ENCODE assay signal across 16 cellular contexts in the genomic region with DNA sequence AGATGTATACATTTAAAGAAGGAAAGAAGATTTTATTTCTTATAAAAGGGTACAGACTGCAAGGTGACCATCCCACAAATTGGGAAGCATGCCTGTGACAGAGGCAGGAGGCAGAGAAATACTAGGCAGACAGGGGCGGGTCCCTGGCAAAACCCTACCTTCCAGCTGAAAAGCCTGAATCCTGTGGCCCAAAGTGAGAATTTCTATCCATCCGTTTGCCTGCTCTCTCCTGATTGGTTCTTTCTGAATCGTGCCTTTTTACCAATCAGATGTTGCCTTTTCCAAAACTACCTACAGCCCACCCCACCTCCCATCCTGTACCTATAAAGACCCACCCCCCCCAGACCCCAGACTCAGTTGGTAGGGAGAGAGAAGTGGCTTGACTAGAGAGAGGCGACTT. TPM values are rescaled to one million over a fixed set of nuclear protein-coding genes. Genes with fewer than 3 reads are reported as not detected.
DNase-seq lines count a peak whose midpoint lies in the region; ATAC-seq and TF ChIP-seq lines count a peak whose summit lies in the region.
"Had no signal": no experiment of that assay in that cellular context is flagged by ENCODE, and none has a peak within 500 bp of the region (broad histone marks: within the 10 kb centered on the region; RNA-seq: fewer than 3 reads in every experiment).

No MANE protein-coding gene starts in this region.

- H2BK120ac ChIP-seq in IMR-90 (ENCODE audit: low read depth, low read length) = no peak overlapping the region

- DNase-seq in IMR-90 = no peak
- DNase-seq in iPS-NIHi11 (ENCODE audit: low spot score) = peak; percentile 6
- no peak for DNase-seq in T-helper 17 cell
- DNase-seq in GM10266 (ENCODE audit: extremely low spot score) = no peak
- DNase-seq in NCI-H510A treated with DMSO at 0.1 percent for 48 hours (lab: John Stamatoyannopoulos, UW) = no peak
- DNase-seq: C1 segment of cervical spinal cord; Caco-2; CD4-positive, CD25-positive, alpha-beta regulatory T cell; CD8-positive, alpha-beta T cell; DMS153; DND-41; GM23248 had no signal

- WGBS in IMR-90 (ENCODE audit: extremely low coverage in 2 of 2, insufficient read length in 1 of 2), 2 experiments = 25% methylated on average over 3 of the region's 4 CpGs; no CpG with 5 or more reads in 1 of the 2 experiments

- no peak overlapping the region for H3K27ac Mint-ChIP-seq in T-helper 17 cell
- H3K27ac Mint-ChIP-seq: CD4-positive, CD25-positive, alpha-beta regulatory T cell; CD8-positive, alpha-beta T cell had no signal

- no peaks in the 10 kb centered on the region for H3K27me3 Mint-ChIP-seq in T-helper 17 cell
- H3K27me3 Mint-ChIP-seq: CD4-positive, CD25-positive, alpha-beta regulatory T cell had no signal

- no peak overlapping the region for H3K14ac ChIP-seq in IMR-90 (replicated peaks; ENCODE audit: low read depth, low read length)

- H2BK15ac ChIP-seq in IMR-90 (ENCODE audit: low read depth, low read length) = no peak overlapping the region

- no peak overlapping the region for H4K5ac ChIP-seq in IMR-90 (ENCODE audit: low read depth, low read length)

- H2AK9ac ChIP-seq in IMR-90 (replicated peaks; ENCODE audit: low read depth, low read length, poor library complexity) = no peak overlapping the region

- peaks cover 10% of the 10 kb centered on the region for H3K4me1 ChIP-seq in IMR-90 (ENCODE audit: control insufficient read depth, insufficient read depth, low read length)

- no peak overlapping the region for H4K91ac ChIP-seq in IMR-90 (ENCODE audit: insufficient read depth, low read depth, low read length)

- in situ Hi-C loops in IMR-90 (cut with MboI; ENCODE audit: low sequenced_read_pairs) = no loop called here

- no peaks in the 10 kb centered on the region for H3K36me3 ChIP-seq in IMR-90 (ENCODE audit: control insufficient read depth, insufficient read depth, low read length)
- no peaks in the 10 kb centered on the region for H3K36me3 ChIP-seq in SU-DHL-6 (ENCODE audit: low read length)

- no peak overlapping the region for H3K18ac ChIP-seq in IMR-90 (ENCODE audit: low read depth, low read length)

- peaks cover 8 to 14% of the 10 kb centered on the region in 2 experiments for H3K79me1 ChIP-seq in IMR-90 (ENCODE audit: low read depth in 1 of 2, low read length in 2 of 2)

- H3F3A ChIP-seq in SU-DHL-6 (ENCODE audit: insufficient read depth) = no peaks in the 10 kb centered on the region

- POLR2A ChIA-PET in IMR-90 (lab: Charles Lee; ENCODE audit: unreplicated experiment) = interaction anchor here (0.5 kb wide), 1 partner anchor 322 kb away, joined by 4 read pairs; no protein-coding TSS in a partner anchor

- no peak overlapping the region for H3K23ac ChIP-seq in IMR-90 (ENCODE audit: low read depth, low read length)

- H4K8ac ChIP-seq in IMR-90 (ENCODE audit: low read depth in 2 of 2, low read length in 2 of 2) = no peak overlapping the region

- TF ChIP-seq RAD21 in IMR-90 (IDR thresholded peaks at IDR 0.05; ENCODE audit: low read length) = no peak

- no peak for ATAC-seq in IMR-90 (ENCODE audit: low read depth)
- ATAC-seq in HG03354 (IDR thresholded peaks at IDR 0.05; ENCODE audit: poor library complexity, severe bottlenecking, unreplicated experiment) = no peak
- ATAC-seq in T-helper 17 cell = no peak
- ATAC-seq: CD8-positive, alpha-beta T cell; GM12878 had no signal

- dilution Hi-C loops in IMR-90 (cut with HindIII; ENCODE audit: low sequenced_read_pairs, unreplicated experiment) = no loop called here

- peaks cover 9% of the 10 kb centered on the region for H3K9me1 ChIP-seq in IMR-90 (ENCODE audit: insufficient read depth, low read length)

- H3K27me3 ChIP-seq in IMR-90 (ENCODE audit: control insufficient read depth, insufficient read depth, low read length) (no peaks in the 10 kb centered on the region), SU-DHL-6 (ENCODE audit: low read length) (no peaks in the 10 kb centered on the region)

- H3K36me3 Mint-ChIP-seq in T-helper 17 cell (ENCODE audit: low read depth) = no peaks in the 10 kb centered on the region
- H3K36me3 Mint-ChIP-seq: CD4-positive, CD25-positive, alpha-beta regulatory T cell had no signal

- TF ChIP-seq CTCF in IMR-90 (conservative IDR thresholded peaks at IDR 0.05; ENCODE audit: low read depth, low read length) = no peak
- TF ChIP-seq CTCF in SU-DHL-6 (IDR thresholded peaks at IDR 0.05; ENCODE audit: insufficient read depth, low read length, poor library complexity, severe bottlenecking) = no peak
- no peak for TF ChIP-seq CTCF in GM10266 (IDR thresholded peaks at IDR 0.05; ENCODE audit: control insufficient read depth, insufficient read depth, low read depth, missing control alignments)

- H2AK5ac ChIP-seq in IMR-90 (ENCODE audit: low read depth, low read length) = no peak overlapping the region

- no peak overlapping the region for H3K56ac ChIP-seq in IMR-90 (ENCODE audit: extremely low read depth, insufficient read depth, low read length)

- H3K27ac ChIP-seq in IMR-90 (ENCODE audit: insufficient read depth, low read length) = no peak overlapping the region
- no peak overlapping the region for H3K27ac ChIP-seq in SU-DHL-6 (ENCODE audit: low read depth, low read length)
- H3K27ac ChIP-seq: GM23248 had no signal

- H3K9ac ChIP-seq in IMR-90 (ENCODE audit: low read depth, low read length) (no peak overlapping the region), SU-DHL-6 (ENCODE audit: low read length) (no peak overlapping the region)
- H3K9ac ChIP-seq: GM23248 had no signal

- H3K4me3 Mint-ChIP-seq in T-helper 17 cell = no peak overlapping the region
- H3K4me3 Mint-ChIP-seq: CD8-positive, alpha-beta T cell had no signal

- no peak overlapping the region for H2BK5ac ChIP-seq in IMR-90 (ENCODE audit: low read depth, low read length, poor library complexity, severe bottlenecking)

- CTCF ChIA-PET in IMR-90 (lab: Yijun Ruan, JAX) = interaction anchor here (0.7 kb wide), 2 partner anchors 18 to 27 kb away, joined by 3 read pairs; no protein-coding TSS in a partner anchor

- TF ChIP-seq POLR2A in IMR-90 (IDR thresholded peaks at IDR 0.05; ENCODE audit: low read depth, low read length) = no peak

- intact Hi-C loops in IMR-90 (cut with micrococcal nuclease) = no loop called here

- H3K9me3 ChIP-seq in IMR-90 (ENCODE audit: control insufficient read depth, insufficient read depth, low read length) (no peaks in the 10 kb centered on the region), SU-DHL-6 (ENCODE audit: insufficient read depth, low read length) (no peaks in the 10 kb centered on the region), T-helper 17 cell (ENCODE audit: control insufficient read depth, low read length, poor library complexity, severe bottlenecking) (no peaks in the 10 kb centered on the region)
- H3K9me3 ChIP-seq: Caco-2, HAP-1 had no signal

- no peaks in the 10 kb centered on the region for H3K9me2 ChIP-seq in SU-DHL-6 (replicated peaks; ENCODE audit: insufficient read depth, low read length)

- H3K4me2 ChIP-seq in IMR-90 (ENCODE audit: low read depth, low read length) = no peak overlapping the region
- no peak overlapping the region for H3K4me2 ChIP-seq in SU-DHL-6 (ENCODE audit: low read depth, low read length, poor library complexity, severe bottlenecking)

- H3K4me1 Mint-ChIP-seq in T-helper 17 cell = peaks cover 16% of the 10 kb centered on the region

- H4K20me1 ChIP-seq in IMR-90 (ENCODE audit: insufficient read depth, low read length) (peaks cover 6% of the 10 kb centered on the region; the same call in 1 of the 2 replicates), SU-DHL-6 (ENCODE audit: low read depth, low read length) (no peaks in the 10 kb centered on the region)

- H3K4me3 ChIP-seq in IMR-90 (ENCODE audit: insufficient read depth, low read depth, low read length) (no peak overlapping the region), SU-DHL-6 (ENCODE audit: insufficient read depth, low read length, poor library complexity, severe bottlenecking) (no peak overlapping the region)
- H3K4me3 ChIP-seq: GM12878, GM23248, HAP-1 had no signal

- H2AFZ ChIP-seq in IMR-90 (replicated peaks; ENCODE audit: low read length, poor library complexity) (peak overlapping the region; percentile 72), SU-DHL-6 (ENCODE audit: low read depth, low read length, severe bottlenecking) (peak overlapping the region; percentile 9)
- H2AFZ ChIP-seq: GM23248 had no signal

- peaks cover 14% of the 10 kb centered on the region for H3K79me2 ChIP-seq in SU-DHL-6 (ENCODE audit: insufficient read depth, low read length)

- H3K4ac ChIP-seq in IMR-90 (ENCODE audit: low read depth, low read length) = no peak overlapping the region

- BruUV-seq in IMR-90 (replicated peaks; lab: Mats Ljungman, UMichigan) = no TSS peak

- H2BK20ac ChIP-seq in IMR-90 (ENCODE audit: low read depth, low read length) = no peak overlapping the region

TF ChIP-seq in IMR-90, 13 proteins besides CTCF, POLR2A, EP300 and RAD21 (continues in another document):
- TF ChIP-seq ELK1 (IDR thresholded peaks at IDR 0.05; ENCODE audit: borderline replicate concordance, low read depth, low read length) (no peak), NFE2L2 (IDR thresholded peaks at IDR 0.05; ENCODE audit: low read depth, low read length) (no peak)

RNA-seq across cellular contexts. Expression of gene SH3GLB2, which starts 3.4 kb away (rescaled TPM):
- 26.4 and 36.4 TPM in 2 replicates for total RNA-seq in IMR-90 (2012; rRNA removed)
- polyA plus RNA-seq in IMR-90 (2012; rRNA removed) = 68.4 and 72.1 TPM in 2 replicates
- 29.3 and 50.5 TPM in 2 replicates for polyA plus RNA-seq in IMR-90 (2012; cell fraction: cytosol; rRNA removed)
- 357 and 697 TPM in 2 replicates for polyA plus RNA-seq in IMR-90 (2012; cell fraction: nucleus; rRNA removed; ENCODE audit: low replicate concordance)
- total RNA-seq in T-helper 17 cell = 10 to 100 TPM; 82.2 to 87.1 TPM

RNA-seq across cellular contexts. Expression of gene MIGA2, which starts 4.9 kb away (rescaled TPM):
- total RNA-seq in IMR-90 (2012; rRNA removed) = 9.7 and 12.5 TPM in 2 replicates
- polyA plus RNA-seq in IMR-90 (2012; rRNA removed) = 25.3 and 25.9 TPM in 2 replicates
- polyA plus RNA-seq in IMR-90 (2012; cell fraction: cytosol; rRNA removed) = 22.2 and 23.0 TPM in 2 replicates
- polyA plus RNA-seq in IMR-90 (2012; cell fraction: nucleus; rRNA removed; ENCODE audit: low replicate concordance) = 87.9 and 243 TPM in 2 replicates
- 10 to 100 TPM; 64.2 to 81.4 TPM for total RNA-seq in T-helper 17 cell

RNA-seq across cellular contexts. Expression of gene DOLPP1, which starts 49.4 kb away (rescaled TPM):
- total RNA-seq in IMR-90 (2012; rRNA removed) = 6.7 and 7.0 TPM in 2 replicates
- polyA plus RNA-seq in IMR-90 (2012; rRNA removed) = 16.5 and 17.1 TPM in 2 replicates
- polyA plus RNA-seq in IMR-90 (2012; cell fraction: cytosol; rRNA removed) = 15.2 and 19.2 TPM in 2 replicates
- polyA plus RNA-seq in IMR-90 (2012; cell fraction: nucleus; rRNA removed; ENCODE audit: low replicate concordance) = 8.7 and 13.8 TPM in 2 replicates
- total RNA-seq in T-helper 17 cell = 1 to 10 TPM; 5.3 to 8.0 TPM
